1 cellular context compared by ENCODE assay signal in the genomic region with DNA sequence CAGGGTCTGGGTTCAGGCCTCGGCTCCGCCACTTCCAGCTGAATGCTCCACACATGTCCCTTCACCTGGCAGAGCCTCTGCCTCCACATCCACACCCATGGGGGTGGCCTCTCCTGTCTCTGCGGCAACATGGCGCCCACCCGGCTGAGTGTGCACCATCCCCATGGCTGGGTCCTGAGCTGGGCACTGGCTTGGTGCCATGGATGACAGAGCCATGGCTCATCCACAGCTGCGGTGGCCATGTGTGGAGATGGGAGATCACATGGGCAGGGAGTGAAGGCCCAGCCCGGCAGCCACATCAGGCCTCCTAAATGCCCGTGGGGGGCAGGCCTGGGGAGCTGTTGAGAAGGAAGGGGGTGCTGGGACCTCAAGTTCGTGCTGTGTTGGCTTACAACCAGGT.
A peak's percentile ranks its signal among the peaks of the same experiment; 100 is the strongest.
TF ChIP-seq lines count a peak whose summit lies in the region.

No MANE protein-coding gene starts in this region.

TF ChIP-seq in IMR-90, 13 proteins besides CTCF, POLR2A, EP300 and RAD21:
- TF ChIP-seq NFE2L2 (IDR thresholded peaks at IDR 0.05; ENCODE audit: low read depth, low read length) = no peak
- peak; percentile 76 for TF ChIP-seq USF2 (IDR thresholded peaks at IDR 0.05; ENCODE audit: low read depth, low read length)
